35 cellular contexts compared by ENCODE assay signal in genomic region chr15:48380183-48380582, GRCh38.
"Had no signal": no experiment of that assay in that cellular context is flagged by ENCODE, and none has a peak within 500 bp of the region (broad histone marks: within the 10 kb centered on the region; RNA-seq: fewer than 3 reads in every experiment).

No MANE protein-coding gene starts in this region.

- H3K27ac ChIP-seq: ascending aorta, breast epithelium, cardiac muscle cell, colonic mucosa, epithelial cell of prostate, esophagus squamous epithelium, gastroesophageal sphincter, heart right ventricle, VCaP had no signal

- H3K9me3 Mint-ChIP-seq: activated naive CD4-positive, alpha-beta T cell treated with anti-CD3 and anti-CD28 coated beads, Interleukin-2, amount 10 ng/mL, durations not matched to agents 7 days and 5 days; activated T-cell treated with anti-CD3 and anti-CD28 coated beads, Interleukin-2, amount 50 U/mL, for 24 hours had no signal

- H3K4me3 ChIP-seq: ascending aorta, breast epithelium, cardiac muscle cell, colonic mucosa, esophagus squamous epithelium, gastroesophageal sphincter, heart right ventricle had no signal

- H3K36me3 Mint-ChIP-seq: activated CD4-positive, alpha-beta memory T cell treated with anti-CD3 and anti-CD28 coated beads for 36 hours; activated naive CD4-positive, alpha-beta T cell treated with anti-CD3 and anti-CD28 coated beads, Interleukin-2, amount 10 ng/mL, durations not matched to agents 7 days and 5 days; activated naive CD4-positive, alpha-beta T cell treated with anti-CD3 and anti-CD28 coated beads, Interleukin-2, amount 50 U/mL, for 72 hours; activated naive CD8-positive, alpha-beta T cell treated with anti-CD3 and anti-CD28 coated beads, Interleukin-2, amount 10 ng/mL, durations not matched to agents 7 days and 5 days; brain had no signal

- H3K36me3 ChIP-seq: ascending aorta, breast epithelium, cardiac muscle cell, colonic mucosa, esophagus squamous epithelium, gastroesophageal sphincter, heart right ventricle had no signal

- H3K4me1 ChIP-seq: breast epithelium, colonic mucosa, gastroesophageal sphincter had no signal

- DNase-seq: activated CD4-positive, alpha-beta memory T cell treated with anti-CD3 and anti-CD28 coated beads for 36 hours; activated CD4-positive, alpha-beta T cell treated with anti-CD3 and anti-CD28 coated beads for 36 hours; activated CD4-positive, alpha-beta T cell treated with anti-CD3 and anti-CD28 coated beads, Interleukin-2, amount 10 ng/mL, durations not matched to agents 24 days and 14 days; activated CD4-positive, CD25-positive, alpha-beta regulatory T cell treated with anti-CD3 and anti-CD28 coated beads, Interleukin-2, amount 50 U/mL, for 72 hours; activated CD8-positive, alpha-beta memory T cell treated with anti-CD3 and anti-CD28 coated beads, Interleukin-2, amount 50 U/mL, for 48 hours; activated CD8-positive, alpha-beta T cell treated with anti-CD3 and anti-CD28 coated beads, Interleukin-2, amount 10 ng/mL, durations not matched to agents 7 days and 5 days; activated gamma-delta T cell; activated naive CD4-positive, alpha-beta T cell; activated naive CD4-positive, alpha-beta T cell treated with anti-CD3 and anti-CD28 coated beads, Interleukin-2, amount 10 ng/mL, durations not matched to agents 7 days and 5 days; activated naive CD8-positive, alpha-beta T cell treated with anti-CD3 and anti-CD28 coated beads, Interleukin-2, amount 10 ng/mL, durations not matched to agents 7 days and 5 days; activated T-cell treated with anti-CD3 and anti-CD28 coated beads for 4 hours; activated T-cell treated with anti-CD3 and anti-CD28 coated beads, Interleukin-2, amount 50 U/mL, for 24 hours; activated T-cell treated with anti-CD3 and anti-CD28 coated beads, Interleukin-2, amount 50 U/mL, for 72 hours; central memory CD4-positive, alpha-beta T cell; cerebellar nuclear complex; colonic mucosa; effector CD8-positive, alpha-beta T cell; esophagus squamous epithelium; foreskin melanocyte; heart right ventricle; T-helper 1 cell; T-helper 17 cell; T1000 had no signal

- H3K9me3 ChIP-seq: ascending aorta, breast epithelium, colonic mucosa, esophagus squamous epithelium, gastroesophageal sphincter, heart right ventricle had no signal

- H3K27me3 ChIP-seq: ascending aorta, breast epithelium, colonic mucosa, esophagus squamous epithelium had no signal

- H3K27ac Mint-ChIP-seq: activated CD4-positive, alpha-beta memory T cell treated with anti-CD3 and anti-CD28 coated beads for 36 hours; activated CD4-positive, alpha-beta T cell treated with anti-CD3 and anti-CD28 coated beads for 36 hours; activated CD4-positive, alpha-beta T cell treated with anti-CD3 and anti-CD28 coated beads, Interleukin-2, amount 10 ng/mL, durations not matched to agents 24 days and 14 days; activated CD8-positive, alpha-beta T cell treated with anti-CD3 and anti-CD28 coated beads, Interleukin-2, amount 10 ng/mL, durations not matched to agents 7 days and 5 days; activated naive CD4-positive, alpha-beta T cell treated with anti-CD3 and anti-CD28 coated beads, Interleukin-2, amount 10 ng/mL, durations not matched to agents 7 days and 5 days; activated naive CD4-positive, alpha-beta T cell treated with anti-CD3 and anti-CD28 coated beads, Interleukin-2, amount 50 U/mL, for 72 hours; activated naive CD8-positive, alpha-beta T cell treated with anti-CD3 and anti-CD28 coated beads, Interleukin-2, amount 10 ng/mL, durations not matched to agents 7 days and 5 days; activated T-cell treated with anti-CD3 and anti-CD28 coated beads, Interleukin-2, amount 50 U/mL, for 24 hours; brain; T-helper 17 cell; T-helper 2 cell treated with Interferon-gamma antibody and Interleukin-4, amounts not matched to agents 5 μg/mL and 100 μg/mL, for 36 hours; WTC11 had no signal

- ATAC-seq: activated CD4-positive, alpha-beta T cell treated with anti-CD3 and anti-CD28 coated beads for 36 hours; activated CD8-positive, alpha-beta T cell treated with anti-CD3 and anti-CD28 coated beads, Interleukin-2, amount 10 ng/mL, durations not matched to agents 7 days and 5 days; activated naive CD4-positive, alpha-beta T cell treated with anti-CD3 and anti-CD28 coated beads, Interleukin-2, amount 50 U/mL, for 72 hours; activated T-cell treated with anti-CD3 and anti-CD28 coated beads, Interleukin-2, amount 50 U/mL, for 72 hours; gastroesophageal sphincter; heart right ventricle; T-helper 17 cell; WTC11 had no signal

- H3K4me3 Mint-ChIP-seq: activated CD4-positive, alpha-beta memory T cell treated with anti-CD3 and anti-CD28 coated beads for 36 hours; activated CD4-positive, alpha-beta T cell treated with anti-CD3 and anti-CD28 coated beads for 36 hours; activated CD4-positive, alpha-beta T cell treated with anti-CD3 and anti-CD28 coated beads, Interleukin-2, amount 10 ng/mL, durations not matched to agents 24 days and 14 days; activated CD8-positive, alpha-beta T cell treated with anti-CD3 and anti-CD28 coated beads, Interleukin-2, amount 10 ng/mL, durations not matched to agents 7 days and 5 days; activated naive CD4-positive, alpha-beta T cell treated with anti-CD3 and anti-CD28 coated beads, Interleukin-2, amount 10 ng/mL, durations not matched to agents 7 days and 5 days; activated naive CD8-positive, alpha-beta T cell treated with anti-CD3 and anti-CD28 coated beads, Interleukin-2, amount 10 ng/mL, durations not matched to agents 7 days and 5 days; activated T-cell treated with anti-CD3 and anti-CD28 coated beads, Interleukin-2, amount 50 U/mL, for 24 hours; activated T-cell treated with anti-CD3 and anti-CD28 coated beads, Interleukin-2, amount 50 U/mL, for 72 hours; brain; T-helper 17 cell; T-helper 2 cell treated with Interferon-gamma antibody and Interleukin-4, amounts not matched to agents 5 μg/mL and 100 μg/mL, for 36 hours; WTC11 had no signal

- H3K4me1 Mint-ChIP-seq: activated CD4-positive, alpha-beta T cell treated with anti-CD3 and anti-CD28 coated beads for 36 hours; activated CD4-positive, alpha-beta T cell treated with anti-CD3 and anti-CD28 coated beads, Interleukin-2, amount 10 ng/mL, durations not matched to agents 24 days and 14 days; activated naive CD4-positive, alpha-beta T cell treated with anti-CD3 and anti-CD28 coated beads, Interleukin-2, amount 10 ng/mL, durations not matched to agents 7 days and 5 days; activated naive CD8-positive, alpha-beta T cell treated with anti-CD3 and anti-CD28 coated beads, Interleukin-2, amount 10 ng/mL, durations not matched to agents 7 days and 5 days; T-helper 17 cell had no signal

- FAIRE-seq: endometrium, endothelial cell of umbilical vein had no signal
